Comparison of ENCODE assay signal across 24 cellular contexts in genomic region chr3:178067721-178068120, GRCh38.
"Had no signal": no experiment of that assay in that cellular context is flagged by ENCODE, and none has a peak within 500 bp of the region (broad histone marks: within the 10 kb centered on the region; RNA-seq: fewer than 3 reads in every experiment).

No MANE protein-coding gene starts in this region.

- H3K36me3 ChIP-seq: ascending aorta, brain microvascular endothelial cell, esophagus squamous epithelium, left ventricle myocardium inferior, sigmoid colon, thoracic aorta had no signal

- ATAC-seq: activated CD8-positive, alpha-beta memory T cell treated with anti-CD3 and anti-CD28 coated beads, Interleukin-2, amount 10 ng/mL, durations not matched to agents 7 days and 5 days; activated CD8-positive, alpha-beta T cell treated with anti-CD3 and anti-CD28 coated beads for 36 hours; activated naive CD8-positive, alpha-beta T cell treated with anti-CD3 and anti-CD28 coated beads, Interleukin-2, amount 50 U/mL, for 24 hours; effector memory CD8-positive, alpha-beta T cell; foreskin keratinocyte; natural killer cell had no signal

- H3K9me3 ChIP-seq: ascending aorta, esophagus squamous epithelium, left ventricle myocardium inferior, sigmoid colon, thoracic aorta had no signal

- DNase-seq: activated CD4-positive, alpha-beta T cell treated with anti-CD3 and anti-CD28 coated beads, Interleukin-2, amount 10 ng/mL, durations not matched to agents 7 days and 5 days; activated CD4-positive, CD25-positive, alpha-beta regulatory T cell treated with anti-CD3 and anti-CD28 coated beads, Interleukin-2, amount 50 U/mL, for 72 hours; activated CD8-positive, alpha-beta memory T cell treated with anti-CD3 and anti-CD28 coated beads, Interleukin-2, amount 10 ng/mL, durations not matched to agents 7 days and 5 days; activated CD8-positive, alpha-beta T cell treated with anti-CD3 and anti-CD28 coated beads for 36 hours; activated gamma-delta T cell; activated naive CD4-positive, alpha-beta T cell treated with anti-CD3 and anti-CD28 coated beads, Interleukin-2, amount 50 U/mL, for 16 hours; activated naive CD8-positive, alpha-beta T cell treated with anti-CD3 and anti-CD28 coated beads, Interleukin-2, amount 50 U/mL, for 24 hours; activated T-cell treated with anti-CD3 and anti-CD28 coated beads for 4 hours; brain microvascular endothelial cell; dorsolateral prefrontal cortex; effector memory CD8-positive, alpha-beta T cell; esophagus squamous epithelium; immature natural killer cell; left ventricle myocardium inferior; midbrain; natural killer cell; retina; sigmoid colon; stimulated activated CD4-positive, alpha-beta T cell treated with anti-CD3 and anti-CD28 coated beads, Interleukin-4, amount 100 ng/mL, for 24 hours; stimulated activated naive CD4-positive, alpha-beta T cell treated with Interleukin-2 at 50 U/mL for 16 hours; T1000 had no signal

- H3K27me3 ChIP-seq: ascending aorta, brain microvascular endothelial cell, dorsolateral prefrontal cortex, esophagus squamous epithelium, foreskin keratinocyte, sigmoid colon had no signal

- H3K4me1 ChIP-seq: foreskin keratinocyte had no signal

- H3K27ac ChIP-seq: ascending aorta, brain microvascular endothelial cell, dorsolateral prefrontal cortex, esophagus squamous epithelium, foreskin keratinocyte, left ventricle myocardium inferior, thoracic aorta had no signal

- H3K4me3 ChIP-seq: ascending aorta, esophagus squamous epithelium, left ventricle myocardium inferior, sigmoid colon, thoracic aorta had no signal
